In genomic region chr11:93512073-93512475, GRCh38 we compare ENCODE assay signal across 12 cellular contexts. TPM values are rescaled to one million over a fixed set of nuclear protein-coding genes. Genes with fewer than 3 reads are reported as not detected.
A peak's percentile ranks its signal among the peaks of the same experiment; 100 is the strongest.
DNase-seq lines count a peak whose midpoint lies in the region; ATAC-seq and TF ChIP-seq lines count a peak whose summit lies in the region.
"Had no signal": no experiment of that assay in that cellular context is flagged by ENCODE, and none has a peak within 500 bp of the region (broad histone marks: within the 10 kb centered on the region; RNA-seq: fewer than 3 reads in every experiment).

No MANE protein-coding gene starts in this region.

- H3K4me1 ChIP-seq in vagina: peaks cover 7% of the 10 kb centered on the region

- H3K36me3 Mint-ChIP-seq in T-helper 2 cell treated with Interferon-gamma antibody and Interleukin-4, amounts not matched to agents 5 μg/mL and 100 μg/mL, for 36 hours (ENCODE audit: low read depth): peaks cover 28% of the 10 kb centered on the region
- H3K36me3 Mint-ChIP-seq: activated naive CD4-positive, alpha-beta T cell treated with anti-CD3 and anti-CD28 coated beads, Interleukin-2, amount 50 U/mL, for 24 hours had no signal

- H3K9me3 Mint-ChIP-seq in T-helper 2 cell treated with Interferon-gamma antibody and Interleukin-4, amounts not matched to agents 5 μg/mL and 100 μg/mL, for 36 hours: peaks cover 7% of the 10 kb centered on the region
- H3K9me3 Mint-ChIP-seq: activated naive CD4-positive, alpha-beta T cell treated with anti-CD3 and anti-CD28 coated beads, Interleukin-2, amount 50 U/mL, for 24 hours had no signal

- no peak overlapping the region for H3K4me3 ChIP-seq in vagina
- H3K4me3 ChIP-seq: GM23248 had no signal

- no peak overlapping the region for H3K27ac ChIP-seq in vagina
- H3K27ac ChIP-seq: GM23248 had no signal

- DNase-seq in GM20000 (ENCODE audit: low spot score) (peak; percentile 45), cerebellar cortex (ENCODE audit: low spot score) (no peak), NCI-H524 treated with DMSO at 0.1 percent for 48 hours (lab: John Stamatoyannopoulos, UW) (no peak), vagina (ENCODE audit: extremely low spot score in 2 of 2) (no peak)
- DNase-seq in T-helper 2 cell treated with Interferon-gamma antibody and Interleukin-4, amounts not matched to agents 5 μg/mL and 100 μg/mL, for 36 hours (ENCODE audit: low spot score): peak; percentile 43
- DNase-seq in activated CD4-positive, CD25-positive, alpha-beta regulatory T cell (lab: John Stamatoyannopoulos, UW): no peak
- DNase-seq: GM23248, naive B cell, T-helper 9 cell had no signal

- no peaks in the 10 kb centered on the region for H3K9me3 ChIP-seq in vagina

- no peak for TF ChIP-seq CTCF in GM20000 (IDR thresholded peaks at IDR 0.05; ENCODE audit: extremely low read depth, missing control alignments)
- no peak for TF ChIP-seq CTCF in vagina (IDR thresholded peaks at IDR 0.05)

- ATAC-seq in GM18868 (IDR thresholded peaks at IDR 0.05; ENCODE audit: unreplicated experiment) (peak; percentile 89), HG03025 (IDR thresholded peaks at IDR 0.05; ENCODE audit: low FRiP score, unreplicated experiment) (peak; percentile 77)

- no peaks in the 10 kb centered on the region for H3K36me3 ChIP-seq in vagina

- intact Hi-C loops in vagina (cut with DNase I): no loop called here

- H3K4me3 Mint-ChIP-seq in T-helper 2 cell treated with Interferon-gamma antibody and Interleukin-4, amounts not matched to agents 5 μg/mL and 100 μg/mL, for 36 hours: peak overlapping the region; percentile 74
- H3K4me3 Mint-ChIP-seq: activated naive CD4-positive, alpha-beta T cell treated with anti-CD3 and anti-CD28 coated beads, Interleukin-2, amount 50 U/mL, for 24 hours; naive B cell had no signal

- H3K27me3 ChIP-seq in vagina: no peaks in the 10 kb centered on the region

- no peaks in the 10 kb centered on the region for H3K27me3 Mint-ChIP-seq in T-helper 2 cell treated with Interferon-gamma antibody and Interleukin-4, amounts not matched to agents 5 μg/mL and 100 μg/mL, for 36 hours (ENCODE audit: low read depth)
- H3K27me3 Mint-ChIP-seq: naive B cell had no signal

- H3K4me1 Mint-ChIP-seq in T-helper 2 cell treated with Interferon-gamma antibody and Interleukin-4, amounts not matched to agents 5 μg/mL and 100 μg/mL, for 36 hours (ENCODE audit: low read depth): peaks cover 36% of the 10 kb centered on the region
- H3K4me1 Mint-ChIP-seq: activated naive CD4-positive, alpha-beta T cell treated with anti-CD3 and anti-CD28 coated beads, Interleukin-2, amount 50 U/mL, for 24 hours had no signal

- H3K27ac Mint-ChIP-seq in T-helper 2 cell treated with Interferon-gamma antibody and Interleukin-4, amounts not matched to agents 5 μg/mL and 100 μg/mL, for 36 hours: peak overlapping the region; percentile 93
- H3K27ac Mint-ChIP-seq: activated naive CD4-positive, alpha-beta T cell treated with anti-CD3 and anti-CD28 coated beads, Interleukin-2, amount 50 U/mL, for 24 hours; naive B cell had no signal

- no peak for TF ChIP-seq POLR2A in vagina (IDR thresholded peaks at IDR 0.05)

RNA-seq across cellular contexts. Expression of gene SMCO4, which starts 31.1 kb away (rescaled TPM):
- total RNA-seq in vagina: 9.6 TPM

Comparison
In these comparisons a context has a peak if more than half of its experiments do, and no peak if none do; other contexts are left out.
1. DNase-seq: peak in GM20000 (single experiment) and T-helper 2 cell treated with Interferon-gamma antibody and Interleukin-4, amounts not matched to agents 5 μg/mL and 100 μg/mL, for 36 hours (single experiment); none in cerebellar cortex (single experiment), NCI-H524 treated with DMSO at 0.1 percent for 48 hours (single experiment), vagina (0 of 2) and activated CD4-positive, CD25-positive, alpha-beta regulatory T cell (0 of 4).